ENCODE assay signal across 27 cellular contexts in genomic region chr4:169594560-169595195, GRCh38.
"Had no signal": no experiment of that assay in that cellular context is flagged by ENCODE, and none has a peak within 500 bp of the region (broad histone marks: within the 10 kb centered on the region; RNA-seq: fewer than 3 reads in every experiment).

No MANE protein-coding gene starts in this region.

- H3K27ac ChIP-seq: lower lobe of right lung, pancreas, prostate gland, right lobe of liver, stomach, testis, thyroid gland, transverse colon, upper lobe of left lung, vagina had no signal

- H3K9me3 ChIP-seq: lower lobe of right lung, pancreas, prostate gland, right lobe of liver, stomach, testis, thyroid gland, transverse colon, upper lobe of left lung, vagina had no signal

- ATAC-seq: lower lobe of right lung; naive thymus-derived CD8-positive, alpha-beta T cell; pancreas; right lobe of liver; stimulated activated naive B cell treated with anti-CD40 and anti-IgM and Interleukin-4, amounts not matched to agents 10 μg/mL and 1 μg/mL and 100 μg/mL, for 72 hours; stimulated activated naive CD8-positive, alpha-beta T cell treated with anti-CD3 and anti-CD28 coated beads, Interleukin-15, Interleukin-2, amounts not matched to agents 100 U/mL and 50 U/mL, for 24 hours had no signal

- H3K9me3 Mint-ChIP-seq: immature natural killer cell; naive thymus-derived CD8-positive, alpha-beta T cell; nephron; neural crest cell; stimulated activated naive B cell treated with anti-CD40 and anti-IgM and Interleukin-4, amounts not matched to agents 10 μg/mL and 1 μg/mL and 100 μg/mL, for 72 hours had no signal

- FAIRE-seq: pancreas had no signal

- H3K4me1 Mint-ChIP-seq: immature natural killer cell; naive thymus-derived CD8-positive, alpha-beta T cell; neural crest cell had no signal

- H3K36me3 ChIP-seq: pancreas, prostate gland had no signal

- H3K27ac Mint-ChIP-seq: immature natural killer cell; naive thymus-derived CD8-positive, alpha-beta T cell; nephron; stimulated activated naive B cell treated with anti-CD40 and anti-IgM and Interleukin-4, amounts not matched to agents 10 μg/mL and 1 μg/mL and 100 μg/mL, for 72 hours had no signal

- H3K4me1 ChIP-seq: lower lobe of right lung, pancreas, prostate gland, right lobe of liver, stomach, testis, thyroid gland, upper lobe of left lung, vagina had no signal

- H3K4me3 ChIP-seq: lower lobe of right lung, pancreas, prostate gland, right lobe of liver, smooth muscle cell, stomach, testis, thyroid gland, transverse colon, upper lobe of left lung, vagina had no signal

- H3K27me3 ChIP-seq: pancreas, right lobe of liver, stomach, testis, thyroid gland, transverse colon, upper lobe of left lung, vagina had no signal

- DNase-seq: hypothalamus; immature natural killer cell; islet precursor cell; lower lobe of right lung; mammary epithelial cell; mesenchymal stem cell; naive thymus-derived CD8-positive, alpha-beta T cell; nucleus accumbens; pancreas; posterior cingulate gyrus; right lobe of liver; stimulated activated CD4-positive, alpha-beta T cell treated with anti-CD3 and anti-CD28 coated beads, Interleukin-1b, Interleukin-23, amount 100 ng/mL, for 48 hours; stimulated activated CD4-positive, alpha-beta T cell treated with anti-CD3 and anti-CD28 coated beads, Interleukin-2, amount 100 ng/mL, for 48 hours; stimulated activated CD4-positive, alpha-beta T cell treated with anti-CD3 and anti-CD28 coated beads, Interleukin-4, amount 100 ng/mL, for 4 hours; stimulated activated CD8-positive, alpha-beta memory T cell treated with anti-CD3 and anti-CD28 coated beads, Interleukin-4, amount 100 ng/mL, for 48 hours; stimulated activated naive B cell treated with anti-CD40 and anti-IgM and Interleukin-4, amounts not matched to agents 10 μg/mL and 1 μg/mL and 100 μg/mL, for 72 hours; stimulated activated naive CD8-positive, alpha-beta T cell treated with anti-CD3 and anti-CD28 coated beads, Interleukin-15, Interleukin-2, amounts not matched to agents 100 U/mL and 50 U/mL, for 24 hours; stomach; testis; thyroid gland; transverse colon; upper lobe of left lung had no signal

- H3K4me3 Mint-ChIP-seq: immature natural killer cell; naive thymus-derived CD8-positive, alpha-beta T cell; nephron; neural crest cell; stimulated activated naive B cell treated with anti-CD40 and anti-IgM and Interleukin-4, amounts not matched to agents 10 μg/mL and 1 μg/mL and 100 μg/mL, for 72 hours had no signal

- H3K27me3 Mint-ChIP-seq: naive thymus-derived CD8-positive, alpha-beta T cell; stimulated activated naive B cell treated with anti-CD40 and anti-IgM and Interleukin-4, amounts not matched to agents 10 μg/mL and 1 μg/mL and 100 μg/mL, for 72 hours had no signal
